In genomic region chr13:64997438-64997837, GRCh38 we compare ENCODE assay signal across 1 cellular context.
TF ChIP-seq lines count a peak whose summit lies in the region.

No MANE protein-coding gene starts in this region.

TF ChIP-seq in GM23338, 12 proteins besides CTCF, POLR2A, EP300 and RAD21 (continued from another document):
- TF ChIP-seq ZNF462 (CRISPR knock-in tag; IDR thresholded peaks at IDR 0.05) (no peak), EZH2phosphoT487 (IDR thresholded peaks at IDR 0.05; ENCODE audit: unreplicated experiment) (no peak), ZNF331 (CRISPR knock-in tag; IDR thresholded peaks at IDR 0.05; ENCODE audit: low read depth) (no peak), STAT1 (IDR thresholded peaks at IDR 0.05; ENCODE audit: unreplicated experiment) (no peak), ZNF114 (CRISPR knock-in tag; IDR thresholded peaks at IDR 0.05) (no peak), EZH2 (IDR thresholded peaks at IDR 0.05; ENCODE audit: low read depth, unreplicated experiment) (no peak), JUNB (IDR thresholded peaks at IDR 0.05; ENCODE audit: unreplicated experiment) (no peak), ETS1 (IDR thresholded peaks at IDR 0.05) (no peak)
- TF ChIP-seq, protein P1, sequence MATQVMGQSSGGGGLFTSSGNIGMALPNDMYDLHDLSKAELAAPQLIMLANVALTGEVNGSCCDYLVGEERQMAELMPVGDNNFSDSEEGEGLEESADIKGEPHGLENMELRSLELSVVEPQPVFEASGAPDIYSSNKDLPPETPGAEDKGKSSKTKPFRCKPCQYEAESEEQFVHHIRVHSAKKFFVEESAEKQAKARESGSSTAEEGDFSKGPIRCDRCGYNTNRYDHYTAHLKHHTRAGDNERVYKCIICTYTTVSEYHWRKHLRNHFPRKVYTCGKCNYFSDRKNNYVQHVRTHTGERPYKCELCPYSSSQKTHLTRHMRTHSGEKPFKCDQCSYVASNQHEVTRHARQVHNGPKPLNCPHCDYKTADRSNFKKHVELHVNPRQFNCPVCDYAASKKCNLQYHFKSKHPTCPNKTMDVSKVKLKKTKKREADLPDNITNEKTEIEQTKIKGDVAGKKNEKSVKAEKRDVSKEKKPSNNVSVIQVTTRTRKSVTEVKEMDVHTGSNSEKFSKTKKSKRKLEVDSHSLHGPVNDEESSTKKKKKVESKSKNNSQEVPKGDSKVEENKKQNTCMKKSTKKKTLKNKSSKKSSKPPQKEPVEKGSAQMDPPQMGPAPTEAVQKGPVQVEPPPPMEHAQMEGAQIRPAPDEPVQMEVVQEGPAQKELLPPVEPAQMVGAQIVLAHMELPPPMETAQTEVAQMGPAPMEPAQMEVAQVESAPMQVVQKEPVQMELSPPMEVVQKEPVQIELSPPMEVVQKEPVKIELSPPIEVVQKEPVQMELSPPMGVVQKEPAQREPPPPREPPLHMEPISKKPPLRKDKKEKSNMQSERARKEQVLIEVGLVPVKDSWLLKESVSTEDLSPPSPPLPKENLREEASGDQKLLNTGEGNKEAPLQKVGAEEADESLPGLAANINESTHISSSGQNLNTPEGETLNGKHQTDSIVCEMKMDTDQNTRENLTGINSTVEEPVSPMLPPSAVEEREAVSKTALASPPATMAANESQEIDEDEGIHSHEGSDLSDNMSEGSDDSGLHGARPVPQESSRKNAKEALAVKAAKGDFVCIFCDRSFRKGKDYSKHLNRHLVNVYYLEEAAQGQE (IDR thresholded peaks at IDR 0.05; ENCODE audit: unreplicated experiment) = no peak
